17 cellular contexts compared by ENCODE assay signal in the genomic region with DNA sequence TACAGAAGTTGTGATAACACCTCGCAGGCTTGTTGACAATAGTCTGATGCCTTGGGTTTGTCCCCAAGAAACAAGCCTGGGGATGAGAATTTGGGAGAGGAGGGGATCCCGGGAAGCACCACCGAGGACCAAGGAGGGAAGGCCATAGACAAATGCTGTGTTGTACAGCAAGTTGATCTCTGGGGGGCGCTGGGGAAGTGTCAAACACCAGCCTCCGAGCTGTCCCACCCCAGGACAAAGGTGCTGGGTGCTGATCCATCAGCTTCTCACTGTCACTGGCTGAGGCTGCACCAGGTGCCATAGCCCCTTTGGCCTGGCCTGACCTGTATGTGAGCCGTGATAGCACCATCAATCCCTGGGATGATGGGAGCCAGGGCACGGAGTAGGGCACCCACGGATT.
"Had no signal": no experiment of that assay in that cellular context is flagged by ENCODE, and none has a peak within 500 bp of the region (broad histone marks: within the 10 kb centered on the region; RNA-seq: fewer than 3 reads in every experiment).

No MANE protein-coding gene starts in this region.

- H3K9me3 ChIP-seq: breast epithelium, suprapubic skin had no signal

- H3K27ac ChIP-seq: breast epithelium, epithelial cell of prostate, skin epidermis, suprapubic skin had no signal

- H3K4me1 ChIP-seq: breast epithelium, suprapubic skin had no signal

- ATAC-seq: activated naive CD8-positive, alpha-beta T cell treated with anti-CD3 and anti-CD28 coated beads, Interleukin-2, amount 50 U/mL, for 24 hours; effector memory CD8-positive, alpha-beta T cell; naive thymus-derived CD8-positive, alpha-beta T cell; stimulated activated naive CD8-positive, alpha-beta T cell treated with anti-CD3 and anti-CD28 coated beads, Interleukin-15, Interleukin-2, amounts not matched to agents 100 U/mL and 50 U/mL, for 24 hours had no signal

- H3K27me3 ChIP-seq: breast epithelium, suprapubic skin had no signal

- H3K36me3 ChIP-seq: breast epithelium, suprapubic skin had no signal

- DNase-seq: activated CD4-positive, alpha-beta T cell treated with anti-CD3 and anti-CD28 coated beads, Interleukin-2, amount 50 U/mL, for 1 hour; activated CD4-positive, CD25-positive, alpha-beta regulatory T cell; activated naive CD4-positive, alpha-beta T cell treated with Interleukin-2 at 50 U/mL for 16 hours; activated naive CD8-positive, alpha-beta T cell treated with anti-CD3 and anti-CD28 coated beads, Interleukin-2, amount 50 U/mL, for 24 hours; aorta; effector memory CD8-positive, alpha-beta T cell; foreskin melanocyte; immature natural killer cell; mesenchymal stem cell; naive thymus-derived CD8-positive, alpha-beta T cell; stimulated activated CD4-positive, alpha-beta T cell treated with anti-CD3 and anti-CD28 coated beads, Interleukin-4, amount 100 ng/mL, for 24 hours; stimulated activated CD8-positive, alpha-beta memory T cell treated with anti-CD3 and anti-CD28 coated beads, Interleukin-4, amount 100 ng/mL, for 48 hours; stimulated activated naive CD8-positive, alpha-beta T cell treated with anti-CD3 and anti-CD28 coated beads, Interleukin-15, Interleukin-2, amounts not matched to agents 100 U/mL and 50 U/mL, for 24 hours had no signal

- H3K4me3 ChIP-seq: breast epithelium, skin epidermis, suprapubic skin had no signal
